ENCODE assay signal across 12 cellular contexts in genomic region chr5:167993771-167994170, GRCh38.
"Had no signal": no experiment of that assay in that cellular context is flagged by ENCODE, and none has a peak within 500 bp of the region (broad histone marks: within the 10 kb centered on the region; RNA-seq: fewer than 3 reads in every experiment).

No MANE protein-coding gene starts in this region.

- H3K27ac ChIP-seq: brain microvascular endothelial cell, dorsolateral prefrontal cortex, lower lobe of right lung, parathyroid adenoma, transverse colon had no signal

- ATAC-seq: lower lobe of right lung; naive thymus-derived CD4-positive, alpha-beta T cell; stimulated activated effector memory CD8-positive, alpha-beta T cell treated with anti-CD3 and anti-CD28 coated beads, Interleukin-12 subunit alpha, Interleukin-12 subunit beta, amount 100 ng/mL, for 72 hours had no signal

- DNase-seq: activated CD4-positive, alpha-beta memory T cell treated with anti-CD3 and anti-CD28 coated beads for 36 hours; activated CD4-positive, alpha-beta T cell treated with anti-CD3 and anti-CD28 coated beads for 1 hour; activated gamma-delta T cell; activated T-cell treated with anti-CD3 and anti-CD28 coated beads, Interleukin-2, amount 50 U/mL, for 48 hours; brain microvascular endothelial cell; dorsolateral prefrontal cortex; lower lobe of right lung; naive thymus-derived CD4-positive, alpha-beta T cell; T-helper 9 cell; transverse colon had no signal
